8 cellular contexts compared by ENCODE assay signal in the genomic region with DNA sequence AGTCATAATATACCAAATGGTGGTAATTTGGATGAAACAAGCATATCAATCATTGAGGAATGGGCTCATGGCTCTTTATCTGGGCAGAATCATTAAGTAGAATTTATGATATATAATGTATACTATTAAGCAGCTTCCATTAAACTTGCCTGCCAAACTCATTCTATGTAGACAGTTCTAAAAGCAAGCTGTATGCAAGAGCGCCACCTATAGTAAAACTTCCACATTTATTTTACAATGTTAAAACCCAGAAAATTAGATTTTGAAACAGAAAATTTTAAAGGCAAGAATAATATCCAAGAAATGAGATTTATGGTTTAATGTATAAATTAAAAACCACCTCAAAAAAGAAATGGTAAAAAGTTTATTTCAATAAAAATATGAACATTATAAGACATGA.
DNase-seq lines count a peak whose midpoint lies in the region; ATAC-seq and TF ChIP-seq lines count a peak whose summit lies in the region.

No MANE protein-coding gene starts in this region.

- no peaks in the 10 kb centered on the region for H3K27me3 ChIP-seq in H7 (ENCODE audit: control insufficient read depth, insufficient read depth, low read length)
- no peaks in the 10 kb centered on the region for H3K27me3 ChIP-seq in parathyroid adenoma (ENCODE audit: control insufficient read depth, insufficient read depth, low read length)

- H3K4me3 Mint-ChIP-seq in stimulated activated effector memory CD8-positive, alpha-beta T cell treated with anti-CD3 and anti-CD28 coated beads, Interleukin-12 subunit alpha, Interleukin-12 subunit beta, amount 100 ng/mL, for 72 hours, result no peak overlapping the region

- H3K9me3 Mint-ChIP-seq in stimulated activated effector memory CD8-positive, alpha-beta T cell treated with anti-CD3 and anti-CD28 coated beads, Interleukin-12 subunit alpha, Interleukin-12 subunit beta, amount 100 ng/mL, for 72 hours, result no peaks in the 10 kb centered on the region

- H3K79me2 ChIP-seq in parathyroid adenoma, result no peaks in the 10 kb centered on the region

- H3K4me1 ChIP-seq in parathyroid adenoma, result no peaks in the 10 kb centered on the region

- TF ChIP-seq CTCF in parathyroid adenoma (IDR thresholded peaks at IDR 0.05), result peak; percentile 48

- no peaks in the 10 kb centered on the region for H3K4me1 Mint-ChIP-seq in stimulated activated effector memory CD8-positive, alpha-beta T cell treated with anti-CD3 and anti-CD28 coated beads, Interleukin-12 subunit alpha, Interleukin-12 subunit beta, amount 100 ng/mL, for 72 hours

- no peak overlapping the region for H3K4me2 ChIP-seq in parathyroid adenoma (ENCODE audit: low read length)

- no peak overlapping the region for H2AFZ ChIP-seq in parathyroid adenoma

- no peaks in the 10 kb centered on the region for H3K36me3 Mint-ChIP-seq in stimulated activated effector memory CD8-positive, alpha-beta T cell treated with anti-CD3 and anti-CD28 coated beads, Interleukin-12 subunit alpha, Interleukin-12 subunit beta, amount 100 ng/mL, for 72 hours

- no peaks in the 10 kb centered on the region for H3K9me3 ChIP-seq in parathyroid adenoma (ENCODE audit: control insufficient read depth, low read length)

- no peak for ATAC-seq in stimulated activated effector memory CD8-positive, alpha-beta T cell treated with anti-CD3 and anti-CD28 coated beads, Interleukin-12 subunit alpha, Interleukin-12 subunit beta, amount 100 ng/mL, for 72 hours

- H3K4me3 ChIP-seq in H7 (ENCODE audit: insufficient read depth, low read depth, low read length) (no peak overlapping the region), parathyroid adenoma (ENCODE audit: low read depth, low read length) (no peak overlapping the region)

- DNase-seq in Ammon's horn (ENCODE audit: low spot score), result peak; percentile 6
- DNase-seq in H7, result peak; percentile 5
- peak; percentile 18 for DNase-seq in NCI-H526 treated with DMSO at 0.1 percent for 48 hours (lab: John Stamatoyannopoulos, UW)
- peak; percentile 55 for DNase-seq in dedifferentiated amniotic fluid mesenchymal stem cell (ENCODE audit: extremely low spot score)
- no peak for DNase-seq in activated effector memory CD4-positive, alpha-beta T cell treated with anti-CD3 and anti-CD28 coated beads, Interleukin-2, amount 50 U/mL, for 16 hours
- no peak for DNase-seq in stimulated activated effector memory CD8-positive, alpha-beta T cell treated with anti-CD3 and anti-CD28 coated beads, Interleukin-12 subunit alpha, Interleukin-12 subunit beta, amount 100 ng/mL, for 72 hours (ENCODE audit: low spot score in 2 of 2)
- DNase-seq in activated effector memory CD4-positive, alpha-beta T cell treated with Interleukin-2 at 50 U/mL for 16 hours, result no peak

- no peak overlapping the region for H3K27ac Mint-ChIP-seq in stimulated activated effector memory CD8-positive, alpha-beta T cell treated with anti-CD3 and anti-CD28 coated beads, Interleukin-12 subunit alpha, Interleukin-12 subunit beta, amount 100 ng/mL, for 72 hours

- H3K27ac ChIP-seq in parathyroid adenoma, result no peak overlapping the region

- H3K9ac ChIP-seq in parathyroid adenoma, result no peak overlapping the region

- no peaks in the 10 kb centered on the region for H3K36me3 ChIP-seq in H7 (replicated peaks; ENCODE audit: control insufficient read depth, insufficient read depth, low read length)
- H3K36me3 ChIP-seq in parathyroid adenoma (ENCODE audit: control insufficient read depth, insufficient read depth, low read length), result no peaks in the 10 kb centered on the region

Comparison
In these comparisons a context has a peak if more than half of its experiments do, and no peak if none do; other contexts are left out.
1. DNase-seq: peak in Ammon's horn (single experiment), H7 (single experiment), NCI-H526 treated with DMSO at 0.1 percent for 48 hours (single experiment) and dedifferentiated amniotic fluid mesenchymal stem cell (single experiment); none in activated effector memory CD4-positive, alpha-beta T cell treated with anti-CD3 and anti-CD28 coated beads, Interleukin-2, amount 50 U/mL, for 16 hours (single experiment), stimulated activated effector memory CD8-positive, alpha-beta T cell treated with anti-CD3 and anti-CD28 coated beads, Interleukin-12 subunit alpha, Interleukin-12 subunit beta, amount 100 ng/mL, for 72 hours (0 of 2) and activated effector memory CD4-positive, alpha-beta T cell treated with Interleukin-2 at 50 U/mL for 16 hours (single experiment).